29 cellular contexts compared by ENCODE assay signal in the genomic region with DNA sequence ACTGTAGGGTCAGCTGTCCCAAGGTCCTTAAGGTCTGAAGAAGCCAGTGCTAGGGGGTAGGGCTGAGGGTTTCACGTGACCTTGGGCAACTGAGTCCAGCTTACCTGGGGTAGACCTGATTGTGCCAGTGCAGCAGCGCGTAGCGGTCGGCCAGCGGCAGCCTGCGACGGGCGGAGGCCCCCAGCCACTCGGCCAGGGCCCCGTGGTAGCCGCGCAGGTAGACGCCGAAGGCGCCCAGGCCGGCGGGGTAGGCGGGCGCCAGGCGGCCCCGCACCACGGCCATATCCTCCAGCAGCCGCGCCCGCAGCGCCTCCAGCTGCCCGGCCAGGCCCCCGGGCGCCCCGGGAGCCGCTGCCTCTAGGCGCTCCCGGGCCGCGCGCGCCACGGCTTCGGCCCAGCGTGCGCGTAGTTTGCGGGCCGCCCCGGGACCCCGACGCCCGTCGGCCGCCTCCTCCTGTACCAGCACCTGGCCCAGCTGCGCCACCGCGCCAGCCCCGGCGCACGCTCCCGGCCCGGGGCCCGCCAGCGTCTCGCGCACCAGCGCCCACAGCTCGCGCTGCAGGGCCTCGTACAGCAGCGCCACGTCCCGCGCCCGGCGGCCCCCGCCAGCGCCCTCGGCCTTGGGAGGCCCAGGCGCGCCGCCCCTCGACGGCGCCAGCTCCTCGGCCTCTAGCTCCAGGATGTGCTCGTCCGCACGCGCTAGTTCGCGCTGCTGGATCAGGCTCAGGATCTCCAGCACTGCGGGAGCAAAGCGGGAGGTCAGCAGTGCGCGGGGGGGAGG. TPM values are rescaled to one million over a fixed set of nuclear protein-coding genes. Genes with fewer than 3 reads are reported as not detected.
DNase-seq lines count a peak whose midpoint lies in the region; TF ChIP-seq lines count a peak whose summit lies in the region.
"Had no signal": no experiment of that assay in that cellular context is flagged by ENCODE, and none has a peak within 500 bp of the region (broad histone marks: within the 10 kb centered on the region; RNA-seq: fewer than 3 reads in every experiment).

No MANE protein-coding gene starts in this region.

- peaks cover 60% of the 10 kb centered on the region for H3K27me3 ChIP-seq in HUES6 (ENCODE audit: control insufficient read depth, insufficient read depth, low read length)

- H3K27ac Mint-ChIP-seq in glutamatergic neuron (ENCODE audit: unreplicated experiment) = no peak overlapping the region
- H3K27ac Mint-ChIP-seq in nephron = no peak overlapping the region
- H3K27ac Mint-ChIP-seq: activated naive CD8-positive, alpha-beta T cell treated with anti-CD3 and anti-CD28 coated beads, Interleukin-2, amount 10 ng/mL, durations not matched to agents 7 days and 5 days; activated T-helper 2 cell treated with anti-CD3 and anti-CD28 coated beads, Interferon-gamma antibody, Interleukin-2, Interleukin-4, amounts not matched to agents 10 μg/mL and 5 μg/mL and 100 μg/mL, durations not matched to agents 14 hours and 24 hours and 36 hours; memory B cell had no signal

- peaks cover 8% of the 10 kb centered on the region for H3K4me1 ChIP-seq in HUES6 (ENCODE audit: control insufficient read depth, insufficient read depth, low read length)
- H3K4me1 ChIP-seq: psoas muscle, SJSA1 had no signal

- no peaks in the 10 kb centered on the region for H3K36me3 Mint-ChIP-seq in glutamatergic neuron (ENCODE audit: unreplicated experiment)
- H3K36me3 Mint-ChIP-seq in nephron (ENCODE audit: low read depth) = peaks cover 7% of the 10 kb centered on the region
- H3K36me3 Mint-ChIP-seq: activated naive CD8-positive, alpha-beta T cell treated with anti-CD3 and anti-CD28 coated beads, Interleukin-2, amount 10 ng/mL, durations not matched to agents 7 days and 5 days; CD8-positive, alpha-beta memory T cell; memory B cell; naive thymus-derived CD8-positive, alpha-beta T cell had no signal

- H3K4me3 ChIP-seq in HUES6 (ENCODE audit: low read depth, low read length) = peak overlapping the region; percentile 47; the same call in 1 of the 2 replicates
- H3K4me3 ChIP-seq: psoas muscle, SJSA1, tibial nerve had no signal

- H3K27ac ChIP-seq in HUES6 (ENCODE audit: low read depth, low read length) = no peak overlapping the region
- H3K27ac ChIP-seq: heart left ventricle, psoas muscle, SJSA1, tibial nerve had no signal

- TF ChIP-seq CTCF in glutamatergic neuron (IDR thresholded peaks at IDR 0.05; ENCODE audit: partially characterized antibody, unreplicated experiment) (no peak), nephron (IDR thresholded peaks at IDR 0.05; ENCODE audit: unreplicated experiment in 3 of 3) (no peak)

- no peak overlapping the region for H3K9ac ChIP-seq in HUES6 (ENCODE audit: low read length)

- H3K4me1 Mint-ChIP-seq in glutamatergic neuron (ENCODE audit: low read depth, unreplicated experiment) (peaks cover 2% of the 10 kb centered on the region), nephron (no peaks in the 10 kb centered on the region)

- no peaks in the 10 kb centered on the region for H3K36me3 ChIP-seq in HUES6 (ENCODE audit: control insufficient read depth, insufficient read depth, low read length)
- H3K36me3 ChIP-seq: heart left ventricle, SJSA1, tibial nerve had no signal

- H3K27me3 Mint-ChIP-seq in glutamatergic neuron (ENCODE audit: unreplicated experiment) (peaks cover 38% of the 10 kb centered on the region), nephron (ENCODE audit: low read depth) (peaks cover 71% of the 10 kb centered on the region)

- H3K4me3 Mint-ChIP-seq in glutamatergic neuron (ENCODE audit: unreplicated experiment) (peak overlapping the region; percentile 30), nephron (peak overlapping the region in 2 of 3 experiments; percentile 11 to 36)
- H3K4me3 Mint-ChIP-seq: activated naive CD8-positive, alpha-beta T cell treated with anti-CD3 and anti-CD28 coated beads, Interleukin-2, amount 10 ng/mL, durations not matched to agents 7 days and 5 days; naive thymus-derived CD8-positive, alpha-beta T cell had no signal

- DNase-seq in D341Med (ENCODE audit: low spot score) = peak; percentile 72
- no peak for DNase-seq in glutamatergic neuron
- no peak for DNase-seq in HCEC 1CT
- no peak for DNase-seq in NAMALWA (ENCODE audit: low spot score)
- DNase-seq in putamen (ENCODE audit: low spot score) = no peak
- no peak for DNase-seq in GM19240 (ENCODE audit: insufficient read length, low spot score)
- DNase-seq: activated CD4-positive, alpha-beta T cell treated with anti-CD3 and anti-CD28 coated beads, Interleukin-2, amount 50 U/mL, for 1 hour; activated naive CD8-positive, alpha-beta T cell treated with anti-CD3 and anti-CD28 coated beads, Interleukin-2, amount 10 ng/mL, durations not matched to agents 7 days and 5 days; CD8-positive, alpha-beta memory T cell; cortex of kidney; DND-41; heart left ventricle; kidney; MM.1S; naive thymus-derived CD8-positive, alpha-beta T cell; NCI-H1694 treated with DMSO at 0.1 percent for 48 hours; NCI-H345; NK-92 treated with Interleukin-12 subunit alpha and Interleukin-12 subunit beta, amount 100 ng/mL, for 24 hours; psoas muscle; stimulated activated CD4-positive, alpha-beta T cell treated with anti-CD3 and anti-CD28 coated beads, Interleukin-2, amount 100 ng/mL, for 24 hours; stimulated activated naive CD4-positive, alpha-beta T cell treated with Interleukin-2 at 50 U/mL for 16 hours; T-helper 2 cell had no signal

- H3K9me3 Mint-ChIP-seq in glutamatergic neuron (ENCODE audit: unreplicated experiment) (peaks cover 13% of the 10 kb centered on the region), nephron (no peaks in the 10 kb centered on the region)
- H3K9me3 Mint-ChIP-seq: activated naive CD8-positive, alpha-beta T cell treated with anti-CD3 and anti-CD28 coated beads, Interleukin-2, amount 10 ng/mL, durations not matched to agents 7 days and 5 days; activated T-helper 2 cell treated with anti-CD3 and anti-CD28 coated beads, Interferon-gamma antibody, Interleukin-2, Interleukin-4, amounts not matched to agents 10 μg/mL and 5 μg/mL and 100 μg/mL, durations not matched to agents 14 hours and 24 hours and 36 hours; CD8-positive, alpha-beta memory T cell; memory B cell; naive thymus-derived CD8-positive, alpha-beta T cell had no signal

- no peaks in the 10 kb centered on the region for H3K9me3 ChIP-seq in HUES6 (ENCODE audit: control insufficient read depth, insufficient read depth, low read depth, low read length)
- H3K9me3 ChIP-seq: heart left ventricle, psoas muscle, SJSA1, tibial nerve had no signal

RNA-seq across cellular contexts. Expression of gene EXOC3L2, which starts 10.9 kb away (rescaled TPM):
- not detected for total RNA-seq in glutamatergic neuron (ENCODE audit: unreplicated experiment)
- total RNA-seq: activated naive CD8-positive, alpha-beta T cell treated with anti-CD3 and anti-CD28 coated beads, Interleukin-2, amount 10 ng/mL, durations not matched to agents 7 days and 5 days; activated T-helper 2 cell treated with anti-CD3 and anti-CD28 coated beads, Interferon-gamma antibody, Interleukin-2, Interleukin-4, amounts not matched to agents 10 μg/mL and 5 μg/mL and 100 μg/mL, durations not matched to agents 14 hours and 24 hours and 36 hours; bronchial epithelial cell; CD8-positive, alpha-beta memory T cell; naive thymus-derived CD8-positive, alpha-beta T cell had no signal

RNA-seq across cellular contexts. Expression of gene MARK4, which starts 16.8 kb away (rescaled TPM):
- 110 TPM for total RNA-seq in glutamatergic neuron (ENCODE audit: unreplicated experiment)

RNA-seq across cellular contexts. Expression of gene BLOC1S3, which starts 55.7 kb away (rescaled TPM):
- total RNA-seq in glutamatergic neuron (ENCODE audit: unreplicated experiment) = 8.1 TPM

RNA-seq across cellular contexts. Expression of gene TRAPPC6A, which starts 56.2 kb away (rescaled TPM):
- 31.6 TPM for total RNA-seq in glutamatergic neuron (ENCODE audit: unreplicated experiment)
